Comparison of ENCODE assay signal across 8 cellular contexts in genomic region chr19:12956446-12957388, GRCh38. TPM values are rescaled to one million over a fixed set of nuclear protein-coding genes. Genes with fewer than 3 reads are reported as not detected.
DNase-seq lines count a peak whose midpoint lies in the region; ATAC-seq and TF ChIP-seq lines count a peak whose summit lies in the region.

Gene GADD45GIP1, minus strand, starts transcription at chr19:12957223. Its CDS starts 11 bp downstream, at chr19:12957212.

- peak within 1 kb of the TSS; percentile 80 to 89 for H3K27ac ChIP-seq in liver (ENCODE audit: low read depth in 1 of 2, low read length in 2 of 2)

- H3K36me3 ChIP-seq in liver (ENCODE audit: control insufficient read depth in 4 of 4, insufficient read depth in 3 of 4, low read depth in 1 of 4, low read length in 3 of 4): peaks cover 0 to 15% (median 8%) of the 10 kb centered on the region in 4 donors

- peak; percentile 57 for ATAC-seq in HG03025 (IDR thresholded peaks at IDR 0.05; ENCODE audit: low FRiP score, unreplicated experiment)
- ATAC-seq in GM21786 (IDR thresholded peaks at IDR 0.05; ENCODE audit: unreplicated experiment): no peak

- H3K27me3 ChIP-seq in liver (ENCODE audit: control insufficient read depth in 4 of 4, insufficient read depth in 4 of 4, low read length in 3 of 4): no peaks in the 10 kb centered on the region

- no peak for TF ChIP-seq RAD21 in liver (IDR thresholded peaks at IDR 0.05)

- peaks cover 5 to 18% (median 14%) of the 10 kb centered on the region in 4 donors for H3K4me1 ChIP-seq in liver (ENCODE audit: control insufficient read depth in 4 of 4, insufficient read depth in 4 of 4, low read length in 3 of 4)

- DNase-seq in GM12865 (ENCODE audit: low read depth): peak; percentile 92
- peak; percentile 93 for DNase-seq in NCI-H69 (lab: John Stamatoyannopoulos, UW)
- DNase-seq in activated CD4-positive, alpha-beta T cell treated with anti-CD3 and anti-CD28 coated beads, Interleukin-2, amount 50 U/mL, for 24 hours (ENCODE audit: low read depth in 1 of 2, low spot score in 1 of 2): peak; percentile 74 to 80
- DNase-seq in dermis microvascular lymphatic vessel endothelial cell (ENCODE audit: low read depth in 2 of 2): peak in 1 of 2 donors; percentile 80
- peak; percentile 85 for DNase-seq in stimulated activated CD4-positive, alpha-beta T cell treated with anti-CD3 and anti-CD28 coated beads, Interleukin-4, amount 100 ng/mL, for 1 hour

- no peaks in the 10 kb centered on the region for H3K9me3 ChIP-seq in liver (ENCODE audit: control insufficient read depth in 4 of 4, low read length in 3 of 4)

- WGBS in liver: 4% methylated on average over 84 of the region's 84 CpGs

- peak within 1 kb of the TSS; percentile 32 to 85 for H3K9ac ChIP-seq in liver (ENCODE audit: low read depth in 1 of 2, low read length in 2 of 2)

- TF ChIP-seq CTCF in GM12865 (IDR thresholded peaks at IDR 0.05; ENCODE audit: insufficient read depth, low read depth, low read length, missing control alignments) (no peak), liver (IDR thresholded peaks at IDR 0.05; ENCODE audit: low read depth, low read length, missing input control) (no peak)

- H3K4me3 ChIP-seq in GM12865 (ENCODE audit: low read depth, low read length) (peak within 1 kb of the TSS; percentile 82), liver (ENCODE audit: low read depth in 1 of 3, low read length in 3 of 3) (peak within 1 kb of the TSS; percentile 51 to 99 (median 85))

TF ChIP-seq in liver, 16 proteins besides CTCF, POLR2A, EP300 and RAD21:
- TF ChIP-seq SP1 (IDR thresholded peaks at IDR 0.05) (no peak), YY1 (IDR thresholded peaks at IDR 0.05) (peak; percentile 96), FOXA2 (IDR thresholded peaks at IDR 0.05) (no peak), EGR1 (IDR thresholded peaks at IDR 0.05; ENCODE audit: low read depth in 2 of 2) (no peak), RXRA (IDR thresholded peaks at IDR 0.05) (peak in 1 of 2 donors; percentile 5), MAX (IDR thresholded peaks at IDR 0.05) (no peak)
- TF ChIP-seq, protein P1, sequence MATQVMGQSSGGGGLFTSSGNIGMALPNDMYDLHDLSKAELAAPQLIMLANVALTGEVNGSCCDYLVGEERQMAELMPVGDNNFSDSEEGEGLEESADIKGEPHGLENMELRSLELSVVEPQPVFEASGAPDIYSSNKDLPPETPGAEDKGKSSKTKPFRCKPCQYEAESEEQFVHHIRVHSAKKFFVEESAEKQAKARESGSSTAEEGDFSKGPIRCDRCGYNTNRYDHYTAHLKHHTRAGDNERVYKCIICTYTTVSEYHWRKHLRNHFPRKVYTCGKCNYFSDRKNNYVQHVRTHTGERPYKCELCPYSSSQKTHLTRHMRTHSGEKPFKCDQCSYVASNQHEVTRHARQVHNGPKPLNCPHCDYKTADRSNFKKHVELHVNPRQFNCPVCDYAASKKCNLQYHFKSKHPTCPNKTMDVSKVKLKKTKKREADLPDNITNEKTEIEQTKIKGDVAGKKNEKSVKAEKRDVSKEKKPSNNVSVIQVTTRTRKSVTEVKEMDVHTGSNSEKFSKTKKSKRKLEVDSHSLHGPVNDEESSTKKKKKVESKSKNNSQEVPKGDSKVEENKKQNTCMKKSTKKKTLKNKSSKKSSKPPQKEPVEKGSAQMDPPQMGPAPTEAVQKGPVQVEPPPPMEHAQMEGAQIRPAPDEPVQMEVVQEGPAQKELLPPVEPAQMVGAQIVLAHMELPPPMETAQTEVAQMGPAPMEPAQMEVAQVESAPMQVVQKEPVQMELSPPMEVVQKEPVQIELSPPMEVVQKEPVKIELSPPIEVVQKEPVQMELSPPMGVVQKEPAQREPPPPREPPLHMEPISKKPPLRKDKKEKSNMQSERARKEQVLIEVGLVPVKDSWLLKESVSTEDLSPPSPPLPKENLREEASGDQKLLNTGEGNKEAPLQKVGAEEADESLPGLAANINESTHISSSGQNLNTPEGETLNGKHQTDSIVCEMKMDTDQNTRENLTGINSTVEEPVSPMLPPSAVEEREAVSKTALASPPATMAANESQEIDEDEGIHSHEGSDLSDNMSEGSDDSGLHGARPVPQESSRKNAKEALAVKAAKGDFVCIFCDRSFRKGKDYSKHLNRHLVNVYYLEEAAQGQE (IDR thresholded peaks at IDR 0.05): peak; percentile 59

RNA-seq across cellular contexts. Expression of gene GADD45GIP1, which starts in this region (rescaled TPM):
- total RNA-seq in dermis microvascular lymphatic vessel endothelial cell (17.6 and 24.0 TPM in 2 replicates), liver (10 to 100 TPM in 1 of 2 donors, 1 to 10 TPM in 1; 8.4 to 22.1 TPM)
- 10 to 100 TPM; 23.6 to 54.2 TPM for polyA plus RNA-seq in liver
